In genomic region chr3:18207232-18207631, GRCh38 we compare ENCODE assay signal across 1 cellular context.
TF ChIP-seq lines count a peak whose summit lies in the region.

No MANE protein-coding gene starts in this region.

TF ChIP-seq in SK-N-SH, 30 proteins besides CTCF, POLR2A, EP300 and RAD21 (continued from another document):
- TF ChIP-seq USF2 (IDR thresholded peaks at IDR 0.05; ENCODE audit: borderline replicate concordance, low read depth, low read length): no peak
- TF ChIP-seq GABPA (IDR thresholded peaks at IDR 0.05; ENCODE audit: low read depth): no peak
- no peak for TF ChIP-seq ZBTB33 (IDR thresholded peaks at IDR 0.05; ENCODE audit: borderline replicate concordance, low read depth)
- no peak for TF ChIP-seq PBX3 (IDR thresholded peaks at IDR 0.05)
- no peak for TF ChIP-seq TEAD4 (IDR thresholded peaks at IDR 0.05; ENCODE audit: borderline replicate concordance, insufficient read depth)
- TF ChIP-seq USF1 (IDR thresholded peaks at IDR 0.05; ENCODE audit: borderline replicate concordance, low read depth): no peak
- TF ChIP-seq MAX (IDR thresholded peaks at IDR 0.05; ENCODE audit: low read depth): no peak
- TF ChIP-seq RCOR1 (IDR thresholded peaks at IDR 0.05; ENCODE audit: low read length): no peak
- TF ChIP-seq, protein P1, sequence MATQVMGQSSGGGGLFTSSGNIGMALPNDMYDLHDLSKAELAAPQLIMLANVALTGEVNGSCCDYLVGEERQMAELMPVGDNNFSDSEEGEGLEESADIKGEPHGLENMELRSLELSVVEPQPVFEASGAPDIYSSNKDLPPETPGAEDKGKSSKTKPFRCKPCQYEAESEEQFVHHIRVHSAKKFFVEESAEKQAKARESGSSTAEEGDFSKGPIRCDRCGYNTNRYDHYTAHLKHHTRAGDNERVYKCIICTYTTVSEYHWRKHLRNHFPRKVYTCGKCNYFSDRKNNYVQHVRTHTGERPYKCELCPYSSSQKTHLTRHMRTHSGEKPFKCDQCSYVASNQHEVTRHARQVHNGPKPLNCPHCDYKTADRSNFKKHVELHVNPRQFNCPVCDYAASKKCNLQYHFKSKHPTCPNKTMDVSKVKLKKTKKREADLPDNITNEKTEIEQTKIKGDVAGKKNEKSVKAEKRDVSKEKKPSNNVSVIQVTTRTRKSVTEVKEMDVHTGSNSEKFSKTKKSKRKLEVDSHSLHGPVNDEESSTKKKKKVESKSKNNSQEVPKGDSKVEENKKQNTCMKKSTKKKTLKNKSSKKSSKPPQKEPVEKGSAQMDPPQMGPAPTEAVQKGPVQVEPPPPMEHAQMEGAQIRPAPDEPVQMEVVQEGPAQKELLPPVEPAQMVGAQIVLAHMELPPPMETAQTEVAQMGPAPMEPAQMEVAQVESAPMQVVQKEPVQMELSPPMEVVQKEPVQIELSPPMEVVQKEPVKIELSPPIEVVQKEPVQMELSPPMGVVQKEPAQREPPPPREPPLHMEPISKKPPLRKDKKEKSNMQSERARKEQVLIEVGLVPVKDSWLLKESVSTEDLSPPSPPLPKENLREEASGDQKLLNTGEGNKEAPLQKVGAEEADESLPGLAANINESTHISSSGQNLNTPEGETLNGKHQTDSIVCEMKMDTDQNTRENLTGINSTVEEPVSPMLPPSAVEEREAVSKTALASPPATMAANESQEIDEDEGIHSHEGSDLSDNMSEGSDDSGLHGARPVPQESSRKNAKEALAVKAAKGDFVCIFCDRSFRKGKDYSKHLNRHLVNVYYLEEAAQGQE (IDR thresholded peaks at IDR 0.05; ENCODE audit: low read depth, low read length): no peak
TF ChIP-seq in SK-N-SH: peak in this region for 0.
